In genomic region chr20:38633577-38634093, GRCh38 we compare ENCODE assay signal across 8 cellular contexts. TPM values are rescaled to one million over a fixed set of nuclear protein-coding genes. Genes with fewer than 3 reads are reported as not detected.
DNase-seq lines count a peak whose midpoint lies in the region; ATAC-seq, FAIRE-seq and TF ChIP-seq lines count a peak whose summit lies in the region.

No MANE protein-coding gene starts in this region.

- H3K56ac ChIP-seq in H1 (replicated peaks; ENCODE audit: insufficient read length, low read depth, low read length): no peak overlapping the region

- DNase-seq in ELF-1 (ENCODE audit: low read depth, low spot score) (peak; percentile 87), HL-60 (ENCODE audit: low read depth in 1 of 2, low spot score in 1 of 2) (peak; percentile 35 to 62), NCI-H82 (lab: John Stamatoyannopoulos, UW) (peak; percentile 82), H1 (ENCODE audit: low read depth in 1 of 2, low spot score in 2 of 2) (peak; percentile 51 to 91), naive B cell (peak; percentile 39), stomach (peak; percentile 53), dedifferentiated amniotic fluid mesenchymal stem cell (ENCODE audit: extremely low spot score) (no peak)
- peak; percentile 57 for DNase-seq in activated CD4-positive, alpha-beta memory T cell treated with anti-CD3 and anti-CD28 coated beads, Interleukin-2, amount 10 ng/mL, durations not matched to agents 7 days and 5 days

- WGBS in H1 (ENCODE audit: extremely low coverage in 1 of 2, insufficient coverage in 1 of 2, insufficient read length in 1 of 2, insufficient replicate concordance in 2 of 2, low coverage in 1 of 2, low lambda C conversion rate in 2 of 2, missing lambda C conversion rate in 1 of 2), 2 experiments: 41% methylated on average over 13 of the region's 13 CpGs; no CpG with 5 or more reads in 1 of the 2 experiments
- 36 to 44% (median 42%) methylated on average over 12 to 13 of the region's 13 CpGs for WGBS in stomach, 5 donors

- H2AK5ac ChIP-seq in H1 (ENCODE audit: low read depth, low read length): no peak overlapping the region

- no peaks in the 10 kb centered on the region for H3K36me3 Mint-ChIP-seq in activated CD4-positive, alpha-beta memory T cell treated with anti-CD3 and anti-CD28 coated beads, Interleukin-2, amount 10 ng/mL, durations not matched to agents 7 days and 5 days (ENCODE audit: low read depth)
- H3K36me3 Mint-ChIP-seq in naive B cell: no peaks in the 10 kb centered on the region

- H3K4me3 ChIP-seq in HL-60 (replicated peaks; ENCODE audit: insufficient read depth, low read length) (no peak overlapping the region), H1 (ENCODE audit: extremely low read depth in 1 of 4, insufficient read depth in 2 of 4, low read depth in 3 of 4, low read length in 4 of 4) (no peak overlapping the region), stomach (no peak overlapping the region)

- H3K18ac ChIP-seq in H1 (ENCODE audit: extremely low read depth, low read length): no peak overlapping the region; the same call in 1 of the 2 replicates

- H3K23ac ChIP-seq in H1 (ENCODE audit: insufficient read length): no peak overlapping the region

- no peak overlapping the region for H3K4ac ChIP-seq in H1 (replicated peaks; ENCODE audit: insufficient read length, low read depth, low read length)

- TF ChIP-seq CTCF in HL-60 (IDR thresholded peaks at IDR 0.05; ENCODE audit: insufficient read depth, low read length) (peak; percentile 83), H1 (IDR thresholded peaks at IDR 0.05; ENCODE audit: control extremely low read depth in 1 of 3, insufficient read depth in 1 of 3, low read depth in 1 of 3, low read length in 3 of 3) (peak; percentile 75 to 97 (median 86)), stomach (IDR thresholded peaks at IDR 0.05) (peak in 5 of 7 experiments; percentile 31 to 85 (median 81))

- H3K9me3 ChIP-seq in H1 (ENCODE audit: insufficient read depth in 2 of 2, low read depth in 1 of 2, low read length in 1 of 2) (no peaks in the 10 kb centered on the region), stomach (peaks cover 0 to 3% (median 0%) of the 10 kb centered on the region in 4 donors)

- no peak overlapping the region for H3K9ac ChIP-seq in H1 (replicated peaks in 1 of 4; ENCODE audit: extremely low read depth in 1 of 4, low read depth in 3 of 4, low read length in 3 of 4)

- no peaks in the 10 kb centered on the region for H3K4me1 Mint-ChIP-seq in activated CD4-positive, alpha-beta memory T cell treated with anti-CD3 and anti-CD28 coated beads, Interleukin-2, amount 10 ng/mL, durations not matched to agents 7 days and 5 days
- H3K4me1 Mint-ChIP-seq in naive B cell: peaks cover 4 to 11% (median 7%) of the 10 kb centered on the region in 3 donors

- peak; percentile 78 for FAIRE-seq in H1 (lab: Jason Lieb, UNC)

- H3K14ac ChIP-seq in H1 (ENCODE audit: insufficient read length): no peak overlapping the region

- H3K9me3 Mint-ChIP-seq in activated CD4-positive, alpha-beta memory T cell treated with anti-CD3 and anti-CD28 coated beads, Interleukin-2, amount 10 ng/mL, durations not matched to agents 7 days and 5 days: no peaks in the 10 kb centered on the region
- peaks cover 0 to 4% (median 0%) of the 10 kb centered on the region in 7 donors for H3K9me3 Mint-ChIP-seq in naive B cell

- H2BK12ac ChIP-seq in H1 (ENCODE audit: low read depth, low read length): 0 out of 2 replicates have a peak overlapping the region, but pooled peaks have one; percentile 60

- peak; percentile 54 to 74 for TF ChIP-seq RAD21 in H1 (IDR thresholded peaks at IDR 0.05 in 1 of 2, conservative IDR thresholded peaks at IDR 0.05 in 1 of 2; ENCODE audit: low read depth in 2 of 2, low read length in 2 of 2)

- no peak overlapping the region for H2BK5ac ChIP-seq in H1 (ENCODE audit: low read depth, low read length)

- peak; percentile 64 to 78 for ATAC-seq in naive B cell (ENCODE audit: low read depth in 2 of 2)

- H3K27ac ChIP-seq in HL-60 (replicated peaks) (no peak overlapping the region), H1 (ENCODE audit: low read depth, low read length) (no peak overlapping the region), stomach (no peak overlapping the region)

- intact Hi-C loops in stomach (cut with DNase I; ENCODE audit: low total_unique reads): no loop called here

- no peak overlapping the region for H2BK20ac ChIP-seq in H1 (ENCODE audit: low read length)

- no peak overlapping the region for H4K8ac ChIP-seq in H1 (ENCODE audit: extremely low read depth, insufficient read depth, low read length)

- H3K4me2 ChIP-seq in H1 (ENCODE audit: insufficient read depth in 1 of 2, low read depth in 2 of 2, low read length in 2 of 2): no peak overlapping the region

- H3K4me1 ChIP-seq in H1 (replicated peaks in 1 of 4; ENCODE audit: control insufficient read depth in 3 of 4, insufficient read depth in 4 of 4, low read length in 3 of 4) (peaks cover 0 to 6% (median 2%) of the 10 kb centered on the region in 4 experiments; a peak in 3 of 7 replicates), stomach (peaks cover 0 to 6% (median 2%) of the 10 kb centered on the region in 4 donors)

- H3K27me3 ChIP-seq in HL-60 (ENCODE audit: insufficient read depth, poor library complexity, severe bottlenecking) (no peaks in the 10 kb centered on the region), H1 (replicated peaks in 1 of 4; ENCODE audit: control insufficient read depth in 3 of 4, extremely low read depth in 1 of 4, insufficient read depth in 3 of 4, low read length in 3 of 4) (peaks cover 0 to 2% (median 0%) of the 10 kb centered on the region in 4 experiments; a peak in 1 of 7 replicates), stomach (peaks cover 0 to 17% (median 3%) of the 10 kb centered on the region in 3 donors)

- no peaks in the 10 kb centered on the region for H4K20me1 ChIP-seq in H1 (replicated peaks in 1 of 2; ENCODE audit: control insufficient read depth in 1 of 2, insufficient read depth in 2 of 2, low read length in 2 of 2)

- TF ChIP-seq POLR2A in H1 (IDR thresholded peaks at IDR 0.05; ENCODE audit: control extremely low read depth in 1 of 2, low read depth in 2 of 2, low read length in 2 of 2) (no peak), stomach (IDR thresholded peaks at IDR 0.05) (no peak)

- POLR2A ChIA-PET in activated CD4-positive, alpha-beta memory T cell treated with anti-CD3 and anti-CD28 coated beads, Interleukin-2, amount 10 ng/mL, durations not matched to agents 7 days and 5 days (lab: Charles Lee): no interaction called here
- POLR2A ChIA-PET in H1 (lab: Charles Lee; ENCODE audit: partially characterized antibody): interaction anchor here (1.2 kb wide), 1 partner anchor 146 kb away, joined by 5 read pairs; no protein-coding TSS in a partner anchor

- no peaks in the 10 kb centered on the region for H3K36me3 ChIP-seq in H1 (ENCODE audit: control insufficient read depth in 2 of 4, insufficient read depth in 4 of 4, low read length in 3 of 4)
- no peaks in the 10 kb centered on the region for H3K36me3 ChIP-seq in stomach

- TF ChIP-seq EP300 in H1 (IDR thresholded peaks at IDR 0.05; ENCODE audit: borderline replicate concordance in 1 of 2, low read depth in 2 of 2, low read length in 2 of 2): no peak
- no peak for TF ChIP-seq EP300 in stomach (IDR thresholded peaks at IDR 0.05)

- H2BK15ac ChIP-seq in H1 (ENCODE audit: low read length): no peak overlapping the region

- H2AFZ ChIP-seq in H1 (ENCODE audit: low read length): no peak overlapping the region

- no peaks in the 10 kb centered on the region for H3K79me2 ChIP-seq in H1 (ENCODE audit: control insufficient read depth in 1 of 2, insufficient read depth in 2 of 2, low read length in 2 of 2)

- no peaks in the 10 kb centered on the region for H3K79me1 ChIP-seq in H1 (ENCODE audit: low read depth, low read length)

- H3K23me2 ChIP-seq in H1 (ENCODE audit: low read depth, low read length): no peaks in the 10 kb centered on the region; the same call in 1 of the 2 replicates

- no peak overlapping the region for H2BK120ac ChIP-seq in H1 (replicated peaks; ENCODE audit: low read depth, low read length)

- H4K5ac ChIP-seq in H1 (ENCODE audit: insufficient read length, low read depth, low read length): no peak overlapping the region

- no peak overlapping the region for H3K4me3 Mint-ChIP-seq in activated CD4-positive, alpha-beta memory T cell treated with anti-CD3 and anti-CD28 coated beads, Interleukin-2, amount 10 ng/mL, durations not matched to agents 7 days and 5 days
- H3K4me3 Mint-ChIP-seq in naive B cell: no peak overlapping the region

- no peak overlapping the region for H3K27ac Mint-ChIP-seq in activated CD4-positive, alpha-beta memory T cell treated with anti-CD3 and anti-CD28 coated beads, Interleukin-2, amount 10 ng/mL, durations not matched to agents 7 days and 5 days
- H3K27ac Mint-ChIP-seq in naive B cell: no peak overlapping the region

- CTCF ChIA-PET in activated CD4-positive, alpha-beta memory T cell treated with anti-CD3 and anti-CD28 coated beads, Interleukin-2, amount 10 ng/mL, durations not matched to agents 7 days and 5 days (lab: Charles Lee): interaction anchor here (0.9 to 1.9 kb wide), 6 partner anchors 9 to 118 kb away, joined by 3 to 7 read pairs (median 4); no protein-coding TSS in a partner anchor
- CTCF ChIA-PET in H1 (lab: Charles Lee; ENCODE audit: partially characterized antibody): interaction anchor here (0.6 to 3.7 kb wide), 19 partner anchors 9 to 249 kb away, joined by 3 to 27 read pairs (median 5); partner anchors contain the start of gene SLC32A1

- peaks cover 15% of the 10 kb centered on the region for H3K27me3 Mint-ChIP-seq in activated CD4-positive, alpha-beta memory T cell treated with anti-CD3 and anti-CD28 coated beads, Interleukin-2, amount 10 ng/mL, durations not matched to agents 7 days and 5 days
- H3K27me3 Mint-ChIP-seq in naive B cell: peaks cover 16 to 46% (median 26%) of the 10 kb centered on the region in 3 donors

- no peak overlapping the region for H4K91ac ChIP-seq in H1 (replicated peaks; ENCODE audit: insufficient read length, low read length)

RNA-seq across cellular contexts. Expression of gene ARHGAP40, which starts 32.0 kb away (rescaled TPM):
- not detected for total RNA-seq in activated CD4-positive, alpha-beta memory T cell treated with anti-CD3 and anti-CD28 coated beads, Interleukin-2, amount 10 ng/mL, durations not matched to agents 7 days and 5 days
- 0.74 and 0.86 TPM in 2 replicates for total RNA-seq in H1 (2021; fragmentation: NEBNext Ultra II Directional; extraction: Animal tissue kit (Norgen Biotek cat#: 25700))
- polyA plus RNA-seq in H1 (2011; rRNA removed) (0.69 and 1.4 TPM in 2 replicates), naive B cell (ENCODE audit: low read depth in 6 of 6) (not detected), stomach (10 to 100 TPM in 1 of 3 donors, 1 to 10 TPM in 1, under 1 TPM in 1; 0.31 to 15.7 (median 1.1) TPM)
- 0.94 TPM for polyA plus RNA-seq in H1 (2011; cell fraction: cytosol; rRNA removed)
- 2.7 TPM for polyA plus RNA-seq in H1 (2011; cell fraction: nucleus; rRNA removed)
- polyA plus RNA-seq in H1 (2012, experiment 1 of 2): 1.0 to 1.5 TPM (median 1.2 TPM) in 4 replicates
- polyA plus RNA-seq in H1 (2012, experiment 2 of 2): 0.77 TPM
- 0.45 TPM for polyA plus RNA-seq in H1 (2013, experiment 1 of 2)
- 0.42 TPM for polyA plus RNA-seq in H1 (2013, experiment 2 of 2)
- polyA minus RNA-seq in H1 (2011; rRNA and poly(A)+ RNA removed): 0.44 and 0.71 TPM in 2 replicates
- polyA minus RNA-seq in H1 (2011; cell fraction: cytosol; rRNA and poly(A)+ RNA removed): not detected
- 0.40 TPM for polyA minus RNA-seq in H1 (2011; cell fraction: nucleus; rRNA and poly(A)+ RNA removed)
- 1 to 10 TPM in 1 of 5 donors, under 1 TPM in 1, not detected in 3; 0.73 to 4.1 TPM for total RNA-seq in stomach

RNA-seq across cellular contexts. Expression of gene ADIG, which starts 52.6 kb away (rescaled TPM):
- not detected for total RNA-seq in activated CD4-positive, alpha-beta memory T cell treated with anti-CD3 and anti-CD28 coated beads, Interleukin-2, amount 10 ng/mL, durations not matched to agents 7 days and 5 days
- total RNA-seq in H1 (2021; fragmentation: NEBNext Ultra II Directional; extraction: Animal tissue kit (Norgen Biotek cat#: 25700)): not detected in 2 replicates
- polyA plus RNA-seq in H1 (2011; rRNA removed) (not detected in 2 replicates), naive B cell (ENCODE audit: low read depth in 6 of 6) (not detected), stomach (not detected)
- not detected for polyA plus RNA-seq in H1 (2011; cell fraction: cytosol; rRNA removed)
- not detected for polyA plus RNA-seq in H1 (2011; cell fraction: nucleus; rRNA removed)
- polyA plus RNA-seq in H1 (2012, experiment 1 of 2): not detected in 4 replicates
- polyA plus RNA-seq in H1 (2012, experiment 2 of 2): not detected
- not detected for polyA plus RNA-seq in H1 (2013, experiment 1 of 2)
- polyA plus RNA-seq in H1 (2013, experiment 2 of 2): not detected
- polyA minus RNA-seq in H1 (2011; rRNA and poly(A)+ RNA removed): not detected in 2 replicates
- polyA minus RNA-seq in H1 (2011; cell fraction: cytosol; rRNA and poly(A)+ RNA removed): not detected
- not detected for polyA minus RNA-seq in H1 (2011; cell fraction: nucleus; rRNA and poly(A)+ RNA removed)
- total RNA-seq in stomach: not detected
